Comparison of ENCODE assay signal across 7 cellular contexts in genomic region chr12:8320791-8321190, GRCh38.
DNase-seq lines count a peak whose midpoint lies in the region; ATAC-seq and TF ChIP-seq lines count a peak whose summit lies in the region.
"Not testable (repeated sequence)": the region's sequence is repeated elsewhere in the genome, so short reads cannot be mapped to it uniquely, and the experiment has no call there.

No MANE protein-coding gene starts in this region.

- TF ChIP-seq CTCF in hepatocyte (IDR thresholded peaks at IDR 0.05; ENCODE audit: poor library complexity); nephron progenitor cell (IDR thresholded peaks at IDR 0.05): not testable (repeated sequence)

- ATAC-seq in T-helper 17 cell; activated naive CD8-positive, alpha-beta T cell treated with anti-CD3 and anti-CD28 coated beads, Interleukin-2, amount 50 U/mL, for 24 hours: not testable (repeated sequence)

- 48% methylated on average over 7 of the region's 7 CpGs for WGBS in hepatocyte (ENCODE audit: low lambda C conversion rate, missing lambda C conversion rate)

- H3K9me3 Mint-ChIP-seq in CD8-positive, alpha-beta memory T cell; activated T-cell treated with anti-CD3 and anti-CD28 coated beads, Interleukin-2, amount 50 U/mL, for 24 hours; activated naive CD8-positive, alpha-beta T cell treated with anti-CD3 and anti-CD28 coated beads, Interleukin-2, amount 50 U/mL, for 24 hours; nephron progenitor cell: not testable (repeated sequence)

- H3K4me3 Mint-ChIP-seq in CD8-positive, alpha-beta memory T cell, result peak overlapping the region; percentile 75 to 91 (median 83)
- H3K4me3 Mint-ChIP-seq in T-helper 17 cell (peak overlapping the region; percentile 86), nephron progenitor cell (peak overlapping the region; percentile 61)
- H3K4me3 Mint-ChIP-seq in activated T-cell treated with anti-CD3 and anti-CD28 coated beads, Interleukin-2, amount 50 U/mL, for 24 hours, result peak overlapping the region; percentile 62
- H3K4me3 Mint-ChIP-seq in activated naive CD8-positive, alpha-beta T cell treated with anti-CD3 and anti-CD28 coated beads, Interleukin-2, amount 50 U/mL, for 24 hours, result peak overlapping the region; percentile 61

- H3K4me3 ChIP-seq in CD8-positive, alpha-beta memory T cell (ENCODE audit: low read length); hepatocyte: not testable (repeated sequence)

- not testable (repeated sequence) for H3K36me3 ChIP-seq in CD8-positive, alpha-beta memory T cell (ENCODE audit: insufficient read depth, low read length); hepatocyte (replicated peaks; ENCODE audit: insufficient read depth, low read depth)

- not testable (repeated sequence) for H3K9me3 ChIP-seq in CD8-positive, alpha-beta memory T cell (ENCODE audit: low read length); T-helper 17 cell (ENCODE audit: control insufficient read depth, low read length, poor library complexity, severe bottlenecking); hepatocyte (ENCODE audit: low read depth)

- DNase-seq in CD8-positive, alpha-beta memory T cell; T-helper 17 cell; activated T-cell treated with anti-CD3 and anti-CD28 coated beads, Interleukin-2, amount 50 U/mL, for 24 hours; activated naive CD8-positive, alpha-beta T cell treated with anti-CD3 and anti-CD28 coated beads, Interleukin-2, amount 50 U/mL, for 24 hours; hepatocyte (ENCODE audit: low spot score); nephron progenitor cell: not testable (repeated sequence)
- DNase-seq in LHCN-M2 (ENCODE audit: low read depth), result peak; percentile 2

- H4K20me1 ChIP-seq in hepatocyte (ENCODE audit: insufficient read depth, poor library complexity, severe bottlenecking), result not testable (repeated sequence)

- not testable (repeated sequence) for H2AFZ ChIP-seq in hepatocyte

- CTCF ChIA-PET in CD8-positive, alpha-beta memory T cell (lab: Charles Lee), result not testable (repeated sequence)

- not testable (repeated sequence) for H3K27me3 Mint-ChIP-seq in CD8-positive, alpha-beta memory T cell; T-helper 17 cell; activated T-cell treated with anti-CD3 and anti-CD28 coated beads, Interleukin-2, amount 50 U/mL, for 24 hours; activated naive CD8-positive, alpha-beta T cell treated with anti-CD3 and anti-CD28 coated beads, Interleukin-2, amount 50 U/mL, for 24 hours; nephron progenitor cell (ENCODE audit: low read depth, poor library complexity)

- H3K27ac Mint-ChIP-seq in CD8-positive, alpha-beta memory T cell, result peak overlapping the region; percentile 92 to 99 (median 95)
- peak overlapping the region; percentile 98 for H3K27ac Mint-ChIP-seq in T-helper 17 cell
- H3K27ac Mint-ChIP-seq in activated T-cell treated with anti-CD3 and anti-CD28 coated beads, Interleukin-2, amount 50 U/mL, for 24 hours, result peak overlapping the region; percentile 51
- not testable (repeated sequence) for H3K27ac Mint-ChIP-seq in activated naive CD8-positive, alpha-beta T cell treated with anti-CD3 and anti-CD28 coated beads, Interleukin-2, amount 50 U/mL, for 24 hours
- H3K27ac Mint-ChIP-seq in nephron progenitor cell, result peak overlapping the region; percentile 95

- H3K4me1 Mint-ChIP-seq in CD8-positive, alpha-beta memory T cell, result peaks cover 19 to 26% (median 24%) of the 10 kb centered on the region in 3 donors
- H3K4me1 Mint-ChIP-seq in T-helper 17 cell (peaks cover 25% of the 10 kb centered on the region), nephron progenitor cell (peaks cover 67% of the 10 kb centered on the region)
- peaks cover 23% of the 10 kb centered on the region for H3K4me1 Mint-ChIP-seq in activated T-cell treated with anti-CD3 and anti-CD28 coated beads, Interleukin-2, amount 50 U/mL, for 24 hours (ENCODE audit: low read depth)
- peaks cover 15% of the 10 kb centered on the region for H3K4me1 Mint-ChIP-seq in activated naive CD8-positive, alpha-beta T cell treated with anti-CD3 and anti-CD28 coated beads, Interleukin-2, amount 50 U/mL, for 24 hours

- not testable (repeated sequence) for H3K36me3 Mint-ChIP-seq in CD8-positive, alpha-beta memory T cell; T-helper 17 cell (ENCODE audit: low read depth); activated T-cell treated with anti-CD3 and anti-CD28 coated beads, Interleukin-2, amount 50 U/mL, for 24 hours (ENCODE audit: low read depth); activated naive CD8-positive, alpha-beta T cell treated with anti-CD3 and anti-CD28 coated beads, Interleukin-2, amount 50 U/mL, for 24 hours (ENCODE audit: low read depth); nephron progenitor cell (ENCODE audit: low read depth)

- H3K27ac ChIP-seq in CD8-positive, alpha-beta memory T cell (ENCODE audit: low read depth, low read length), result peak overlapping the region; percentile 71
- peak overlapping the region; percentile 23 for H3K27ac ChIP-seq in hepatocyte

- H3K4me1 ChIP-seq in CD8-positive, alpha-beta memory T cell (ENCODE audit: insufficient read depth, low read length), result not testable (repeated sequence)
- H3K4me1 ChIP-seq in hepatocyte (ENCODE audit: insufficient read depth), result peaks cover 25% of the 10 kb centered on the region

- H3K4me2 ChIP-seq in hepatocyte, result peak overlapping the region; percentile 68

- H3K9me2 ChIP-seq in hepatocyte (replicated peaks; ENCODE audit: insufficient read depth), result not testable (repeated sequence)

- not testable (repeated sequence) for H3K27me3 ChIP-seq in CD8-positive, alpha-beta memory T cell (ENCODE audit: insufficient read depth, low read length, poor library complexity, severe bottlenecking); hepatocyte

- not testable (repeated sequence) for H3K79me2 ChIP-seq in hepatocyte

- POLR2A ChIA-PET in CD8-positive, alpha-beta memory T cell (lab: Charles Lee), result not testable (repeated sequence)
